ENCODE assay signal across 1 cellular context in the genomic region with DNA sequence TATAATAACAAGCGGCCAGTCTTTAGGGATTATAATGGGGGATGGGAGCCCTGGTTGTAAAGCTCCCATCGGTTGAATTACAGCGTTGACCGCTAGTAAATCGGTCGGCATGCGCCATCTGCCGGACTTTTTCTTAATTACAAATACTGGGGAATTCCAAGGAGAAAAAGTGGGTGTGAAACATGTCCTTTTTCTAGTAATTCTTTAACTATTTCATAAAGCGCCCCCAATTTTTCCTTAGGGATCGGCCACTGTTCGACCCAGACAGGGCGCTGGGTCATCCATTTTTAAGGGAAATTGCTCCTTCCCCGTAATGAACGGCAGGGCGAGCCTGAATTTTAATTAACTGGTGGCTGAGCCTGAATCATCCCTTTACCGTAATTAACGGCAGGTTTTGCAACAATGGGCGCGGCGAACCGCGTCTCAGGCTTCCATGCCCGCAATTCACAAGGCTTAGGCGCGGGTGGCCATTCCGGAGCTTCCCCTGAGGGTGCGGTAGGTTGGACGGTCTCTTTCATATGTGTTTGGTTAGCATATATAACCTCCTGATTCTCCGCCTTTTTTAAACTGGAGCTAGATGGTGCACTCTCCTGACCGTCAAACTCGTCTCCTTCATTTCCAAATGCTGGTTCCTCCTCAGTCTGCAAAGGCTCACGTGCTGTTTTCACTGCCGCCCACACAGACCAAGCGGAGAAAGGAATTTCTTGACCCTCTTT.
TF ChIP-seq lines count a peak whose summit lies in the region.

No MANE protein-coding gene starts in this region.

TF ChIP-seq in HepG2, 621 proteins besides CTCF, POLR2A, EP300 and RAD21:
- TF ChIP-seq, protein P1, sequence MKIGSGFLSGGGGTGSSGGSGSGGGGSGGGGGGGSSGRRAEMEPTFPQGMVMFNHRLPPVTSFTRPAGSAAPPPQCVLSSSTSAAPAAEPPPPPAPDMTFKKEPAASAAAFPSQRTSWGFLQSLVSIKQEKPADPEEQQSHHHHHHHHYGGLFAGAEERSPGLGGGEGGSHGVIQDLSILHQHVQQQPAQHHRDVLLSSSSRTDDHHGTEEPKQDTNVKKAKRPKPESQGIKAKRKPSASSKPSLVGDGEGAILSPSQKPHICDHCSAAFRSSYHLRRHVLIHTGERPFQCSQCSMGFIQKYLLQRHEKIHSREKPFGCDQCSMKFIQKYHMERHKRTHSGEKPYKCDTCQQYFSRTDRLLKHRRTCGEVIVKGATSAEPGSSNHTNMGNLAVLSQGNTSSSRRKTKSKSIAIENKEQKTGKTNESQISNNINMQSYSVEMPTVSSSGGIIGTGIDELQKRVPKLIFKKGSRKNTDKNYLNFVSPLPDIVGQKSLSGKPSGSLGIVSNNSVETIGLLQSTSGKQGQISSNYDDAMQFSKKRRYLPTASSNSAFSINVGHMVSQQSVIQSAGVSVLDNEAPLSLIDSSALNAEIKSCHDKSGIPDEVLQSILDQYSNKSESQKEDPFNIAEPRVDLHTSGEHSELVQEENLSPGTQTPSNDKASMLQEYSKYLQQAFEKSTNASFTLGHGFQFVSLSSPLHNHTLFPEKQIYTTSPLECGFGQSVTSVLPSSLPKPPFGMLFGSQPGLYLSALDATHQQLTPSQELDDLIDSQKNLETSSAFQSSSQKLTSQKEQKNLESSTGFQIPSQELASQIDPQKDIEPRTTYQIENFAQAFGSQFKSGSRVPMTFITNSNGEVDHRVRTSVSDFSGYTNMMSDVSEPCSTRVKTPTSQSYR (CRISPR knock-in tag; IDR thresholded peaks at IDR 0.05; ENCODE audit: borderline replicate concordance) = peak; percentile 35; the same call in 1 of the 2 replicates
- TF ChIP-seq ZNF367 (CRISPR knock-in tag; IDR thresholded peaks at IDR 0.05; ENCODE audit: borderline replicate concordance) = no peak
- peak; percentile 8 for TF ChIP-seq TEAD3 (CRISPR knock-in tag; optimal IDR thresholded peaks at IDR 0.05; ENCODE audit: borderline replicate concordance)
- peak; percentile 66 for TF ChIP-seq SMC3 (IDR thresholded peaks at IDR 0.05; ENCODE audit: low read length)
- TF ChIP-seq STAG1 (CRISPR knock-in tag; IDR thresholded peaks at IDR 0.05) = peak; percentile 78
- TF ChIP-seq, protein P2, sequence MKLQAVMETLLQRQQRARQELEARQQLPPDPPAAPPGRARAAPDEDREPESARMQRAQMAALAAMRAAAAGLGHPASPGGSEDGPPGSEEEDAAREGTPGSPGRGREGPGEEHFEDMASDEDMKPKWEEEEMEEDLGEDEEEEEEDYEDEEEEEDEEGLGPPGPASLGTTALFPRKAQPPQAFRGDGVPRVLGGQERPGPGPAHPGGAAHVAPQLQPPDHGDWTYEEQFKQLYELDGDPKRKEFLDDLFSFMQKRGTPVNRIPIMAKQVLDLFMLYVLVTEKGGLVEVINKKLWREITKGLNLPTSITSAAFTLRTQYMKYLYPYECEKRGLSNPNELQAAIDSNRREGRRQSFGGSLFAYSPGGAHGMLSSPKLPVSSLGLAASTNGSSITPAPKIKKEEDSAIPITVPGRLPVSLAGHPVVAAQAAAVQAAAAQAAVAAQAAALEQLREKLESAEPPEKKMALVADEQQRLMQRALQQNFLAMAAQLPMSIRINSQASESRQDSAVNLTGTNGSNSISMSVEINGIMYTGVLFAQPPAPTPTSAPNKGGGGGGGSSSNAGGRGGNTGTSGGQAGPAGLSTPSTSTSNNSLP (IDR thresholded peaks at IDR 0.05; ENCODE audit: low read depth, low read length) = peak; percentile 64; the same call in 1 of the 2 replicates
- no peak for TF ChIP-seq PPARG (CRISPR knock-in tag; conservative IDR thresholded peaks at IDR 0.05)
- TF ChIP-seq GZF1 (CRISPR knock-in tag; IDR thresholded peaks at IDR 0.05) = peak; percentile 98
- TF ChIP-seq, protein P3, sequence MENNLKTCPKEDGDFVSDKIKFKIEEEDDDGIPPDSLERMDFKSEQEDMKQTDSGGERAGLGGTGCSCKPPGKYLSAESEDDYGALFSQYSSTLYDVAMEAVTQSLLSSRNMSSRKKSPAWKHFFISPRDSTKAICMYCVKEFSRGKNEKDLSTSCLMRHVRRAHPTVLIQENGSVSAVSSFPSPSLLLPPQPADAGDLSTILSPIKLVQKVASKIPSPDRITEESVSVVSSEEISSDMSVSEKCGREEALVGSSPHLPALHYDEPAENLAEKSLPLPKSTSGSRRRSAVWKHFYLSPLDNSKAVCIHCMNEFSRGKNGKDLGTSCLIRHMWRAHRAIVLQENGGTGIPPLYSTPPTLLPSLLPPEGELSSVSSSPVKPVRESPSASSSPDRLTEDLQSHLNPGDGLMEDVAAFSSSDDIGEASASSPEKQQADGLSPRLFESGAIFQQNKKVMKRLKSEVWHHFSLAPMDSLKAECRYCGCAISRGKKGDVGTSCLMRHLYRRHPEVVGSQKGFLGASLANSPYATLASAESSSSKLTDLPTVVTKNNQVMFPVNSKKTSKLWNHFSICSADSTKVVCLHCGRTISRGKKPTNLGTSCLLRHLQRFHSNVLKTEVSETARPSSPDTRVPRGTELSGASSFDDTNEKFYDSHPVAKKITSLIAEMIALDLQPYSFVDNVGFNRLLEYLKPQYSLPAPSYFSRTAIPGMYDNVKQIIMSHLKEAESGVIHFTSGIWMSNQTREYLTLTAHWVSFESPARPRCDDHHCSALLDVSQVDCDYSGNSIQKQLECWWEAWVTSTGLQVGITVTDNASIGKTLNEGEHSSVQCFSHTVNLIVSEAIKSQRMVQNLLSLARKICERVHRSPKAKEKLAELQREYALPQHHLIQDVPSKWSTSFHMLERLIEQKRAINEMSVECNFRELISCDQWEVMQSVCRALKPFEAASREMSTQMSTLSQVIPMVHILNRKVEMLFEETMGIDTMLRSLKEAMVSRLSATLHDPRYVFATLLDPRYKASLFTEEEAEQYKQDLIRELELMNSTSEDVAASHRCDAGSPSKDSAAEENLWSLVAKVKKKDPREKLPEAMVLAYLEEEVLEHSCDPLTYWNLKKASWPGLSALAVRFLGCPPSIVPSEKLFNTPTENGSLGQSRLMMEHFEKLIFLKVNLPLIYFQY (CRISPR knock-in tag; IDR thresholded peaks at IDR 0.05; ENCODE audit: borderline replicate concordance) = no peak
